7 cellular contexts compared by ENCODE assay signal in genomic region chr19:14517446-14517839, GRCh38. TPM values are rescaled to one million over a fixed set of nuclear protein-coding genes. Genes with fewer than 3 reads are reported as not detected.
A peak's percentile ranks its signal among the peaks of the same experiment; 100 is the strongest.
DNase-seq lines count a peak whose midpoint lies in the region; ATAC-seq and TF ChIP-seq lines count a peak whose summit lies in the region.

No MANE protein-coding gene starts in this region.

- WGBS in prostate gland: 1% methylated on average over 24 of the region's 32 CpGs

- no peaks in the 10 kb centered on the region for H3K9me3 ChIP-seq in SJSA1 (replicated peaks)
- no peaks in the 10 kb centered on the region for H3K9me3 ChIP-seq in fibroblast of lung (ENCODE audit: control insufficient read depth, insufficient read depth, low read depth, low read length)
- H3K9me3 ChIP-seq in prostate gland: no peaks in the 10 kb centered on the region

- H3K27me3 ChIP-seq in SJSA1 (replicated peaks): no peaks in the 10 kb centered on the region
- no peaks in the 10 kb centered on the region for H3K27me3 ChIP-seq in fibroblast of lung (ENCODE audit: control insufficient read depth, insufficient read depth, low read length)
- H3K27me3 ChIP-seq in prostate gland (replicated peaks; ENCODE audit: insufficient read depth): no peaks in the 10 kb centered on the region

- intact Hi-C loops in prostate gland (cut with DNase I): loop anchor here (5.0 kb wide), 1 partner anchor 380 kb away; the partner anchor contains the start of gene ASF1B

- peak; percentile 2 for ATAC-seq in GM21717 (IDR thresholded peaks at IDR 0.05; ENCODE audit: unreplicated experiment)

- H3K27ac ChIP-seq in SJSA1 (peak overlapping the region; percentile 92), fibroblast of lung (ENCODE audit: insufficient read depth, low read length) (peak overlapping the region; percentile 99), prostate gland (peak overlapping the region; percentile 100)

- DNase-seq in SJSA1 (ENCODE audit: low read depth in 1 of 2, low spot score in 2 of 2) (no peak), fibroblast of lung (ENCODE audit: low read depth in 2 of 2) (no peak), prostate gland (ENCODE audit: low spot score) (no peak), iPS-NIHi11 (ENCODE audit: low spot score) (no peak), NCI-H446 (lab: John Stamatoyannopoulos, UW) (no peak)
- no peak for DNase-seq in activated CD8-positive, alpha-beta memory T cell treated with anti-CD3 and anti-CD28 coated beads, Interleukin-2, amount 50 U/mL, for 48 hours

- no peak overlapping the region for H2AFZ ChIP-seq in fibroblast of lung (ENCODE audit: low read length)

- H3K79me2 ChIP-seq in fibroblast of lung (ENCODE audit: control insufficient read depth, insufficient read depth, low read length): peaks cover 39% of the 10 kb centered on the region

- H4K20me1 ChIP-seq in fibroblast of lung (ENCODE audit: control insufficient read depth, extremely low read depth, insufficient read depth, low read length): no peaks in the 10 kb centered on the region

- TF ChIP-seq POLR2A in prostate gland (IDR thresholded peaks at IDR 0.05): no peak

- H3K4me3 ChIP-seq in SJSA1: peak overlapping the region; percentile 97
- peak overlapping the region; percentile 92 to 98 (median 96) for H3K4me3 ChIP-seq in fibroblast of lung (replicated peaks in 1 of 4; ENCODE audit: control extremely low read depth in 1 of 4, insufficient read depth in 1 of 4, low read depth in 3 of 4, low read length in 4 of 4)
- H3K4me3 ChIP-seq in prostate gland: peak overlapping the region; percentile 85 to 98

- H3K4me1 ChIP-seq in SJSA1 (replicated peaks): peaks cover 44% of the 10 kb centered on the region
- peaks cover 16% of the 10 kb centered on the region for H3K4me1 ChIP-seq in fibroblast of lung (ENCODE audit: control insufficient read depth, extremely low read depth, insufficient read depth, low read length)
- peaks cover 9% of the 10 kb centered on the region for H3K4me1 ChIP-seq in prostate gland (replicated peaks)

- H3K36me3 ChIP-seq in SJSA1 (peaks cover 51% of the 10 kb centered on the region), fibroblast of lung (ENCODE audit: control insufficient read depth, insufficient read depth, low read length) (peaks cover 22% of the 10 kb centered on the region), prostate gland (peaks cover 0 to 9% of the 10 kb centered on the region in 2 donors)

- TF ChIP-seq CTCF in fibroblast of lung (conservative IDR thresholded peaks at IDR 0.05 in 1 of 2, IDR thresholded peaks at IDR 0.05 in 1 of 2; ENCODE audit: low read depth in 1 of 2, low read length in 2 of 2) (no peak), prostate gland (IDR thresholded peaks at IDR 0.05) (no peak)

- peak overlapping the region; percentile 100 for H3K4me2 ChIP-seq in fibroblast of lung (ENCODE audit: extremely low read depth, insufficient read depth, low read length)

- peak overlapping the region; percentile 98 for H3K9ac ChIP-seq in fibroblast of lung (ENCODE audit: insufficient read depth, low read length)

RNA-seq across cellular contexts. Expression of gene DNAJB1, which starts 0.8 kb away (rescaled TPM):
- total RNA-seq in SJSA1 (2014; rRNA removed; shearing (Covaris generic)): 126 and 146 TPM in 2 replicates
- total RNA-seq in fibroblast of lung (77.3 and 87.7 TPM in 2 replicates), prostate gland (100 to 1,000 TPM in 1 of 2 donors, 10 to 100 TPM in 1; 91.6 to 108 TPM)
- polyA plus RNA-seq in fibroblast of lung: 87.3 and 148 TPM in 2 replicates
- 69.4 and 112 TPM in 2 replicates for polyA plus RNA-seq in fibroblast of lung (2012)
- polyA minus RNA-seq in fibroblast of lung (ENCODE audit: low replicate concordance): 85.1 and 207 TPM in 2 replicates

RNA-seq across cellular contexts. Expression of gene TECR, which starts 12.0 kb away (rescaled TPM):
- 43.9 and 56.9 TPM in 2 replicates for total RNA-seq in SJSA1 (2014; rRNA removed; shearing (Covaris generic))
- total RNA-seq in fibroblast of lung (20.5 and 34.0 TPM in 2 replicates), prostate gland (100 to 1,000 TPM; 137 to 154 TPM)
- 73.4 and 109 TPM in 2 replicates for polyA plus RNA-seq in fibroblast of lung
- polyA plus RNA-seq in fibroblast of lung (2012): 103 and 161 TPM in 2 replicates
- polyA minus RNA-seq in fibroblast of lung (ENCODE audit: low replicate concordance): 344 and 409 TPM in 2 replicates

RNA-seq across cellular contexts. Expression of gene GIPC1, which starts 21.5 kb away (rescaled TPM):
- total RNA-seq in SJSA1 (2014; rRNA removed; shearing (Covaris generic)): 148 and 234 TPM in 2 replicates
- total RNA-seq in fibroblast of lung (80.1 and 129 TPM in 2 replicates), prostate gland (100 to 1,000 TPM in 1 of 2 donors, 10 to 100 TPM in 1; 71.8 to 101 TPM)
- polyA plus RNA-seq in fibroblast of lung: 57.3 and 72.5 TPM in 2 replicates
- polyA plus RNA-seq in fibroblast of lung (2012): 106 and 144 TPM in 2 replicates
- 45.0 and 58.4 TPM in 2 replicates for polyA minus RNA-seq in fibroblast of lung (ENCODE audit: low replicate concordance)

RNA-seq across cellular contexts. Expression of gene PTGER1, which starts 42.3 kb away (rescaled TPM):
- not detected in 2 replicates for total RNA-seq in SJSA1 (2014; rRNA removed; shearing (Covaris generic))
- total RNA-seq in fibroblast of lung (9.7 and 18.7 TPM in 2 replicates), prostate gland (1 to 10 TPM in 1 of 2 donors, not detected in 1; 1.0 TPM)
- 0.67 and 2.3 TPM in 2 replicates for polyA plus RNA-seq in fibroblast of lung
- 5.2 and 9.9 TPM in 2 replicates for polyA plus RNA-seq in fibroblast of lung (2012)
- polyA minus RNA-seq in fibroblast of lung (ENCODE audit: low replicate concordance): 0.52 and 3.4 TPM in 2 replicates

RNA-seq across cellular contexts. Expression of gene NDUFB7, which starts 54.4 kb away (rescaled TPM):
- 363 and 563 TPM in 2 replicates for total RNA-seq in SJSA1 (2014; rRNA removed; shearing (Covaris generic))
- total RNA-seq in fibroblast of lung (253 and 274 TPM in 2 replicates), prostate gland (100 to 1,000 TPM; 507 to 534 TPM)
- polyA plus RNA-seq in fibroblast of lung: 100 and 110 TPM in 2 replicates
- 221 and 267 TPM in 2 replicates for polyA plus RNA-seq in fibroblast of lung (2012)
- polyA minus RNA-seq in fibroblast of lung (ENCODE audit: low replicate concordance): 33.5 and 48.9 TPM in 2 replicates
